8 cellular contexts compared by ENCODE assay signal in genomic region chr1:54581621-54582035, GRCh38. TPM values are rescaled to one million over a fixed set of nuclear protein-coding genes. Genes with fewer than 3 reads are reported as not detected.
DNase-seq lines count a peak whose midpoint lies in the region; ATAC-seq and TF ChIP-seq lines count a peak whose summit lies in the region.

No MANE protein-coding gene starts in this region.

- ATAC-seq in HG02973 (IDR thresholded peaks at IDR 0.05; ENCODE audit: unreplicated experiment), result no peak

- POLR2A ChIA-PET in RWPE1 (lab: Yijun Ruan, JAX; ENCODE audit: low non-redundant PET), result interaction anchor here (0.7 to 0.8 kb wide), 2 partner anchors 14 to 17 kb away, joined by 3 to 6 read pairs; no protein-coding TSS in a partner anchor
- POLR2A ChIA-PET in activated CD4-positive, alpha-beta memory T cell treated with anti-CD3 and anti-CD28 coated beads, Interleukin-2, amount 10 ng/mL, durations not matched to agents 7 days and 5 days (lab: Charles Lee), result no interaction called here

- no peaks in the 10 kb centered on the region for H3K36me3 Mint-ChIP-seq in activated CD4-positive, alpha-beta memory T cell treated with anti-CD3 and anti-CD28 coated beads, Interleukin-2, amount 10 ng/mL, durations not matched to agents 7 days and 5 days (ENCODE audit: low read depth)

- no peaks in the 10 kb centered on the region for H3K27me3 Mint-ChIP-seq in activated CD4-positive, alpha-beta memory T cell treated with anti-CD3 and anti-CD28 coated beads, Interleukin-2, amount 10 ng/mL, durations not matched to agents 7 days and 5 days

- H3K27ac ChIP-seq in RWPE1, result peak overlapping the region; percentile 86

- no peak overlapping the region for H3K4me3 Mint-ChIP-seq in activated CD4-positive, alpha-beta memory T cell treated with anti-CD3 and anti-CD28 coated beads, Interleukin-2, amount 10 ng/mL, durations not matched to agents 7 days and 5 days

- H3K9me3 Mint-ChIP-seq in activated CD4-positive, alpha-beta memory T cell treated with anti-CD3 and anti-CD28 coated beads, Interleukin-2, amount 10 ng/mL, durations not matched to agents 7 days and 5 days, result no peaks in the 10 kb centered on the region

- H3K27ac Mint-ChIP-seq in activated CD4-positive, alpha-beta memory T cell treated with anti-CD3 and anti-CD28 coated beads, Interleukin-2, amount 10 ng/mL, durations not matched to agents 7 days and 5 days, result no peak overlapping the region

- no peaks in the 10 kb centered on the region for H3K4me1 Mint-ChIP-seq in activated CD4-positive, alpha-beta memory T cell treated with anti-CD3 and anti-CD28 coated beads, Interleukin-2, amount 10 ng/mL, durations not matched to agents 7 days and 5 days

- no peak for TF ChIP-seq CTCF in RWPE1 (conservative IDR thresholded peaks at IDR 0.05; ENCODE audit: low read depth)

- CTCF ChIA-PET in RWPE1 (lab: Yijun Ruan, JAX), result interaction anchor here (0.8 kb wide), 1 partner anchor 92 kb away, joined by 3 read pairs; no protein-coding TSS in a partner anchor
- CTCF ChIA-PET in activated CD4-positive, alpha-beta memory T cell treated with anti-CD3 and anti-CD28 coated beads, Interleukin-2, amount 10 ng/mL, durations not matched to agents 7 days and 5 days (lab: Charles Lee), result no interaction called here

- DNase-seq in Daoy (ENCODE audit: low read depth), result peak; percentile 84
- DNase-seq in RWPE1 (ENCODE audit: low spot score), result peak; percentile 99
- peak; percentile 74 for DNase-seq in fibroblast of the conjunctiva (ENCODE audit: low read depth)
- DNase-seq in pons (ENCODE audit: low spot score), result peak; percentile 85
- no peak for DNase-seq in NCI-H1930 (lab: John Stamatoyannopoulos, UW)
- DNase-seq in GF-D8 (lab: John Stamatoyannopoulos, UW), result no peak
- DNase-seq in activated CD4-positive, alpha-beta memory T cell treated with anti-CD3 and anti-CD28 coated beads, Interleukin-2, amount 10 ng/mL, durations not matched to agents 7 days and 5 days, result no peak

RNA-seq across cellular contexts. Expression of gene ACOT11, which starts 33.6 kb away (rescaled TPM):
- 1.3 and 1.4 TPM in 2 replicates for total RNA-seq in Daoy (2014; rRNA removed; shearing (Covaris generic))
- total RNA-seq in activated CD4-positive, alpha-beta memory T cell treated with anti-CD3 and anti-CD28 coated beads, Interleukin-2, amount 10 ng/mL, durations not matched to agents 7 days and 5 days, result under 1 TPM; 0.53 to 0.55 TPM

RNA-seq across cellular contexts. Expression of gene FAM151A, which starts 41.7 kb away (rescaled TPM):
- total RNA-seq in Daoy (2014; rRNA removed; shearing (Covaris generic)), result not detected in 2 replicates
- not detected for total RNA-seq in activated CD4-positive, alpha-beta memory T cell treated with anti-CD3 and anti-CD28 coated beads, Interleukin-2, amount 10 ng/mL, durations not matched to agents 7 days and 5 days

RNA-seq across cellular contexts. Expression of gene MROH7, which starts 60.0 kb away (rescaled TPM):
- total RNA-seq in Daoy (2014; rRNA removed; shearing (Covaris generic)), result not detected in 2 replicates
- under 1 TPM; 0.05 to 0.23 TPM for total RNA-seq in activated CD4-positive, alpha-beta memory T cell treated with anti-CD3 and anti-CD28 coated beads, Interleukin-2, amount 10 ng/mL, durations not matched to agents 7 days and 5 days

Comparison
In these comparisons a context has a peak if more than half of its experiments do, and no peak if none do; other contexts are left out.
1. DNase-seq: peak in Daoy (single experiment), RWPE1 (single experiment), fibroblast of the conjunctiva (single experiment) and pons (single experiment); none in NCI-H1930 (0 of 2), GF-D8 (single experiment) and activated CD4-positive, alpha-beta memory T cell treated with anti-CD3 and anti-CD28 coated beads, Interleukin-2, amount 10 ng/mL, durations not matched to agents 7 days and 5 days (single experiment).